ENCODE assay signal across 8 cellular contexts in the genomic region with DNA sequence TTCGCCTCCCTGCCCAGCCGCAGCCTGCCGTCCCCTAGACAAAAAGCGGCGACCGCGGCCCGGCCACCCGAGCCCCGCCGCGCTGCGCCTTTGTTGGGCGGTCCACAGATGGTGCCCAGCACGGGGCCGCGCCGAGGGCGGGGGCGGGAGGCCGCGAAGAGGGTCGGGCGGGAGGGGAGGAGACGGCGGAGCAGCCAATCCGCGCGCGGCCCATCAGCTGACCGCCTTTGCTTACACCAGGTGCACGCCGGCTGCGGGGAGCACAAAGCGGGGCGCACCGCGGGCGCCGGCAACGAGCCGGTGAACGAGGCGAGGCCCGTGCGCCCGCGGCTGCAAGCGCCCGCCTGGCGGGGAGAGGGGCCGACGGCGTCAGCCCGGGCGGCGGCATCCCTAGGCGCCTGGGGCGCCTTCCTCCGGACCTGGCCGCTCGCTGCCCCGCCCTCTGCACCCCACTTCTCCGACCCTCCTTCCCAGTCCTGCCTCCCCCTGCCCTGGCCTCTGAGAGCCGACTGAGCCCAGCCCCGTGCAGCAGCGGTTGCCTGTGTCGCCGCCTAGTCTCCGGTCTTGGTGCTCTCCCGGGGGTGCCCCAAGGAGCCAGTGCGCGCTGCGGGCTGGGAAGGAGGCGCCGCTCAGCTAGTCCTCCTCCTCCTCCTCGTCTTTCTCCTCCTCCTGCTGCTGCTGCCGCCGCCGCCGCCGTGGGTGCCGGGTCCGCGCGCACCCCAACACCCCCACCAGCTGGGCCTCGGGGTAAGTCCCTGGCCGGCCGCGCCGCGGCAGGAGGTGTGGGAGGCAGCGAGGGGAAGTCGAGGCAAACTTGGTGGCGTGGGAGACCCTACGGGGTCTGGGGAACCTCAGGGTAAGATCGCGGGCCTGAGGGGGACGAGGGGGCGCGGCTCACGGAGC. TPM values are rescaled to one million over a fixed set of nuclear protein-coding genes. Genes with fewer than 3 reads are reported as not detected.
DNase-seq lines count a peak whose midpoint lies in the region; ATAC-seq and TF ChIP-seq lines count a peak whose summit lies in the region.

LRRN1 (plus strand) TSS at position 259 of the 903 bp plus-strand sequence. CDS start 45,211 bp downstream, outside the sequence.

- peak within 1 kb of the TSS; percentile 56 for H3K4me3 ChIP-seq in left lung

- DNase-seq in DMS79 treated with DMSO at 0.1 percent for 48 hours (lab: John Stamatoyannopoulos, UW) (peak; percentile 53), caudate nucleus (lab: John Stamatoyannopoulos, UW) (peak in 59 of 61 donors; percentile 23 to 93 (median 77)), left lung (peak; percentile 84 to 91)
- DNase-seq in stimulated activated CD4-positive, alpha-beta T cell treated with anti-CD3 and anti-CD28 coated beads, Interleukin-1b, Interleukin-23, amount 100 ng/mL, for 24 hours (ENCODE audit: low read depth in 4 of 4, low spot score in 1 of 4), result peak in 3 of 4 experiments; percentile 21 to 34 (median 26)

- peaks cover 5% of the 10 kb centered on the region for H3K4me1 Mint-ChIP-seq in T-helper 1 cell treated with Interleukin-12 subunit alpha and Interleukin-12 subunit beta and Interleukin-4 antibody, amounts not matched to agents 30 μg/mL and 1 μg/mL, for 36 hours (ENCODE audit: low read depth)

- no peaks in the 10 kb centered on the region for H3K36me3 ChIP-seq in left lung

- H3K4me1 ChIP-seq in left lung, result peaks cover 0 to 32% of the 10 kb centered on the region in 2 donors

- ATAC-seq in HG03432 (IDR thresholded peaks at IDR 0.05; ENCODE audit: unreplicated experiment), result peak; percentile 63
- ATAC-seq in left lung, result peak; percentile 92
- ATAC-seq in HG03097 (IDR thresholded peaks at IDR 0.05; ENCODE audit: low FRiP score, unreplicated experiment), result no peak
- ATAC-seq in HG02610 (IDR thresholded peaks at IDR 0.05; ENCODE audit: unreplicated experiment), result no peak

- intact Hi-C loops in left lung (cut with DNase I), result no loop called here

- no peaks in the 10 kb centered on the region for H3K9me3 Mint-ChIP-seq in T-helper 1 cell treated with Interleukin-12 subunit alpha and Interleukin-12 subunit beta and Interleukin-4 antibody, amounts not matched to agents 30 μg/mL and 1 μg/mL, for 36 hours

- H3K9me3 ChIP-seq in left lung, result no peaks in the 10 kb centered on the region

- H3K4me3 Mint-ChIP-seq in T-helper 1 cell treated with Interleukin-12 subunit alpha and Interleukin-12 subunit beta and Interleukin-4 antibody, amounts not matched to agents 30 μg/mL and 1 μg/mL, for 36 hours, result peak within 1 kb of the TSS; percentile 73

- H3K27me3 ChIP-seq in left lung, result peaks cover 0 to 48% of the 10 kb centered on the region in 2 donors

- H3K27ac ChIP-seq in caudate nucleus (ENCODE audit: low read depth, low read length), result peak within 1 kb of the TSS; percentile 80
- peak within 1 kb of the TSS in 1 of 2 donors; percentile 19 for H3K27ac ChIP-seq in left lung

- H3K36me3 Mint-ChIP-seq in T-helper 1 cell treated with Interleukin-12 subunit alpha and Interleukin-12 subunit beta and Interleukin-4 antibody, amounts not matched to agents 30 μg/mL and 1 μg/mL, for 36 hours (ENCODE audit: low read depth), result no peaks in the 10 kb centered on the region

- no peak within 1 kb of the TSS for H3K27ac Mint-ChIP-seq in T-helper 1 cell treated with Interleukin-12 subunit alpha and Interleukin-12 subunit beta and Interleukin-4 antibody, amounts not matched to agents 30 μg/mL and 1 μg/mL, for 36 hours

- H3K27me3 Mint-ChIP-seq in T-helper 1 cell treated with Interleukin-12 subunit alpha and Interleukin-12 subunit beta and Interleukin-4 antibody, amounts not matched to agents 30 μg/mL and 1 μg/mL, for 36 hours (ENCODE audit: low read depth), result peaks cover 53% of the 10 kb centered on the region

- TF ChIP-seq CTCF in left lung (IDR thresholded peaks at IDR 0.05), result no peak

RNA-seq across cellular contexts. Expression of gene LRRN1, which starts in this region (rescaled TPM):
- 10 to 100 TPM in 1 of 2 donors, 1 to 10 TPM in 1; 1.9 to 25.1 TPM for total RNA-seq in left lung

Comparison
In these comparisons a context has a peak if more than half of its experiments do, and no peak if none do; other contexts are left out.
1. DNase-seq: peak in every context shown above with its lines; median percentile 88 in left lung; 77 in caudate nucleus; 53 in DMS79 treated with DMSO at 0.1 percent for 48 hours; 26 in stimulated activated CD4-positive, alpha-beta T cell treated with anti-CD3 and anti-CD28 coated beads, Interleukin-1b, Interleukin-23, amount 100 ng/mL, for 24 hours.
2. ATAC-seq: peak in HG03432 (single experiment) and left lung (single experiment); none in HG03097 (single experiment) and HG02610 (single experiment).